8 cellular contexts compared by ENCODE assay signal in the genomic region with DNA sequence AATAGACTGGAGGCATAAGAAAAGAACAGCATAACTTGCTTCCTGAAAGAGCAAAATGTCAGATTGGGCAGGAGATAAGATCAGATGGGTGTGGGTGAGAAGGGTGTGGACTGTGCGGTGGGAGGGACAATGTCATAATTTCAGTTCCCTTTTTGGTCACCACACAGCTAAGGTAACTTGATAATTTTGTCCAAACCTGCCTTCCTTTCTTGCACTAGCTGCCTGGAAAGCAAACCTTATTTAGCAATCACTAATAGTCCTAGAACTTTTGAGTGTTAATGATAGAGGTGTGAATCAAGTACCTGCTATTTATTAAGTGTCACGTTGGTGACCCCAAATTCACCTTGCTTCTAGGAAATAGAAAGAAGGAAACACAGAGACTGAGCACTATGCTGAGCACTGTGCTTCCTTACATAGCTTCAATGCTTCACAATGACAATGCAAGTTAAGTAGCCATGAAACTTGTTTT.
DNase-seq lines count a peak whose midpoint lies in the region; ATAC-seq, FAIRE-seq and TF ChIP-seq lines count a peak whose summit lies in the region.

No MANE protein-coding gene starts in this region.

- WGBS in esophagus squamous epithelium, 2 donors: 19 to 43% methylated on average over 2 of the region's 2 CpGs

- H3K27me3 Mint-ChIP-seq in naive B cell (no peaks in the 10 kb centered on the region), endothelial cell (ENCODE audit: unreplicated experiment) (no peaks in the 10 kb centered on the region)

- FAIRE-seq in RCC 7860 (lab: Jason Lieb, UNC): no peak

- TF ChIP-seq CTCF in esophagus squamous epithelium (IDR thresholded peaks at IDR 0.05) (no peak), endothelial cell (IDR thresholded peaks at IDR 0.05; ENCODE audit: unreplicated experiment) (no peak)

- intact Hi-C loops in esophagus squamous epithelium (cut with DNase I): no loop called here

- H3K27ac Mint-ChIP-seq in naive B cell (peak overlapping the region; percentile 0 to 90 (median 80)), endothelial cell (ENCODE audit: unreplicated experiment) (no peak overlapping the region)

- no peaks in the 10 kb centered on the region for H3K9me3 ChIP-seq in esophagus squamous epithelium

- H3K36me3 Mint-ChIP-seq in naive B cell: no peaks in the 10 kb centered on the region
- H3K36me3 Mint-ChIP-seq in endothelial cell (ENCODE audit: low read depth, unreplicated experiment): no peaks in the 10 kb centered on the region

- no peak for TF ChIP-seq POLR2A in esophagus squamous epithelium (IDR thresholded peaks at IDR 0.05)

- no peaks in the 10 kb centered on the region for H3K36me3 ChIP-seq in esophagus squamous epithelium

- H3K4me3 ChIP-seq in esophagus squamous epithelium: no peak overlapping the region

- no peaks in the 10 kb centered on the region for H3K4me1 ChIP-seq in esophagus squamous epithelium

- H3K4me3 Mint-ChIP-seq in naive B cell (peak overlapping the region; percentile 0 to 81 (median 70)), endothelial cell (ENCODE audit: unreplicated experiment) (no peak overlapping the region)

- H3K4me1 Mint-ChIP-seq in naive B cell (peaks cover 53 to 59% (median 54%) of the 10 kb centered on the region in 3 donors), endothelial cell (ENCODE audit: unreplicated experiment) (peaks cover 4% of the 10 kb centered on the region)

- DNase-seq in T-helper 2 cell (peak in 3 of 5 experiments; percentile 25 to 95 (median 73)), naive B cell (peak; percentile 82), RCC 7860 (ENCODE audit: low spot score) (no peak), esophagus squamous epithelium (lab: John Stamatoyannopoulos, UW) (no peak), endothelial cell (ENCODE audit: low spot score) (no peak), NCI-H524 treated with DMSO at 0.1 percent for 48 hours (lab: John Stamatoyannopoulos, UW) (no peak)

- ATAC-seq in GM19324 (IDR thresholded peaks at IDR 0.05; ENCODE audit: low FRiP score, unreplicated experiment): peak; percentile 88
- peak; percentile 82 for ATAC-seq in HG03064 (IDR thresholded peaks at IDR 0.05; ENCODE audit: low read depth, unreplicated experiment)
- ATAC-seq in naive B cell (ENCODE audit: low read depth in 2 of 2): peak; percentile 76 to 77

- H3K9me3 Mint-ChIP-seq in naive B cell (peaks cover 0 to 2% (median 0%) of the 10 kb centered on the region in 7 donors), endothelial cell (ENCODE audit: unreplicated experiment) (no peaks in the 10 kb centered on the region)

- H3K27me3 ChIP-seq in esophagus squamous epithelium: peaks cover 0 to 17% (median 0%) of the 10 kb centered on the region in 4 donors

- peak overlapping the region in 1 of 4 donors; percentile 47 for H3K27ac ChIP-seq in esophagus squamous epithelium

Comparison
In these comparisons a context has a peak if more than half of its experiments do, and no peak if none do; other contexts are left out.
1. DNase-seq: peak in T-helper 2 cell (3 of 5) and naive B cell (single experiment); none in RCC 7860 (single experiment), esophagus squamous epithelium (single experiment), endothelial cell (single experiment) and NCI-H524 treated with DMSO at 0.1 percent for 48 hours (single experiment).
2. Peak in every context shown above with its lines, with median percentiles within 50 percentile points of each other: ATAC-seq.